ENCODE assay signal across 33 cellular contexts in genomic region chr14:87866116-87866515, GRCh38.
"Had no signal": no experiment of that assay in that cellular context is flagged by ENCODE, and none has a peak within 500 bp of the region (broad histone marks: within the 10 kb centered on the region; RNA-seq: fewer than 3 reads in every experiment).

No MANE protein-coding gene starts in this region.

- H3K9me3 ChIP-seq: adrenal gland, ascending aorta, breast epithelium, esophagus muscularis mucosa, gastrocnemius medialis had no signal

- H3K27me3 Mint-ChIP-seq: activated B cell treated with CpG ODN at 0.5 μM for 24 hours; activated T-helper 17 cell treated with anti-CD3 and anti-CD28 coated beads, Interleukin-2, amount 50 U/mL, for 72 hours; dendritic cell treated with granulocyte-macrophage colony-stimulating factor and Interleukin-4, amounts not matched to agents 40 ng/mL and 50 ng/mL, for 4 days had no signal

- H3K4me1 ChIP-seq: adrenal gland, ascending aorta, breast epithelium, esophagus muscularis mucosa, gastrocnemius medialis had no signal

- H3K27me3 ChIP-seq: adrenal gland, ascending aorta, breast epithelium, cardiac muscle cell, dorsolateral prefrontal cortex, esophagus muscularis mucosa, foreskin keratinocyte, gastrocnemius medialis had no signal

- H3K4me3 Mint-ChIP-seq: activated B cell treated with CpG ODN at 0.5 μM for 24 hours; activated CD8-positive, alpha-beta T cell treated with anti-CD3 and anti-CD28 coated beads for 36 hours; activated naive CD4-positive, alpha-beta T cell treated with anti-CD3 and anti-CD28 coated beads for 36 hours; activated naive CD4-positive, alpha-beta T cell treated with anti-CD3 and anti-CD28 coated beads, Interleukin-2, amount 50 U/mL, for 24 hours; activated naive CD8-positive, alpha-beta T cell treated with anti-CD3 and anti-CD28 coated beads for 36 hours; activated naive CD8-positive, alpha-beta T cell treated with anti-CD3 and anti-CD28 coated beads, Interleukin-2, amount 50 U/mL, for 24 hours; activated T-cell treated with anti-CD3 and anti-CD28 coated beads, Interleukin-2, amount 50 U/mL, for 4 hours; activated T-helper 17 cell treated with anti-CD3 and anti-CD28 coated beads, Interleukin-2, amount 50 U/mL, for 72 hours; brain; central memory CD8-positive, alpha-beta T cell; dendritic cell treated with granulocyte-macrophage colony-stimulating factor and Interleukin-4, amounts not matched to agents 40 ng/mL and 50 ng/mL, for 4 days; endodermal cell; T-helper 17 cell; T-helper 2 cell treated with Interferon-gamma antibody and Interleukin-4, amounts not matched to agents 5 μg/mL and 100 μg/mL, for 36 hours had no signal

- H3K27ac Mint-ChIP-seq: activated B cell treated with CpG ODN at 0.5 μM for 24 hours; activated CD8-positive, alpha-beta T cell treated with anti-CD3 and anti-CD28 coated beads for 36 hours; activated naive CD4-positive, alpha-beta T cell treated with anti-CD3 and anti-CD28 coated beads for 36 hours; activated naive CD4-positive, alpha-beta T cell treated with anti-CD3 and anti-CD28 coated beads, Interleukin-2, amount 50 U/mL, for 24 hours; activated naive CD8-positive, alpha-beta T cell treated with anti-CD3 and anti-CD28 coated beads for 36 hours; activated naive CD8-positive, alpha-beta T cell treated with anti-CD3 and anti-CD28 coated beads, Interleukin-2, amount 50 U/mL, for 24 hours; activated T-helper 17 cell treated with anti-CD3 and anti-CD28 coated beads, Interleukin-2, amount 50 U/mL, for 72 hours; brain; dendritic cell treated with granulocyte-macrophage colony-stimulating factor and Interleukin-4, amounts not matched to agents 40 ng/mL and 50 ng/mL, for 4 days; endodermal cell; T-helper 17 cell; T-helper 2 cell treated with Interferon-gamma antibody and Interleukin-4, amounts not matched to agents 5 μg/mL and 100 μg/mL, for 36 hours had no signal

- H3K4me1 Mint-ChIP-seq: activated B cell treated with CpG ODN at 0.5 μM for 24 hours; activated naive CD4-positive, alpha-beta T cell treated with anti-CD3 and anti-CD28 coated beads, Interleukin-2, amount 50 U/mL, for 24 hours; activated T-helper 17 cell treated with anti-CD3 and anti-CD28 coated beads, Interleukin-2, amount 50 U/mL, for 72 hours; brain; central memory CD8-positive, alpha-beta T cell; T-helper 17 cell had no signal

- H3K9me3 Mint-ChIP-seq: activated B cell treated with CpG ODN at 0.5 μM for 24 hours; activated CD8-positive, alpha-beta T cell treated with anti-CD3 and anti-CD28 coated beads for 36 hours; activated naive CD4-positive, alpha-beta T cell treated with anti-CD3 and anti-CD28 coated beads for 36 hours; activated naive CD4-positive, alpha-beta T cell treated with anti-CD3 and anti-CD28 coated beads, Interleukin-2, amount 50 U/mL, for 24 hours; activated naive CD8-positive, alpha-beta T cell treated with anti-CD3 and anti-CD28 coated beads, Interleukin-2, amount 50 U/mL, for 24 hours; activated T-cell treated with anti-CD3 and anti-CD28 coated beads, Interleukin-2, amount 50 U/mL, for 4 hours; activated T-helper 17 cell treated with anti-CD3 and anti-CD28 coated beads, Interleukin-2, amount 50 U/mL, for 72 hours; brain; central memory CD8-positive, alpha-beta T cell; dendritic cell treated with granulocyte-macrophage colony-stimulating factor and Interleukin-4, amounts not matched to agents 40 ng/mL and 50 ng/mL, for 4 days; T-helper 2 cell treated with Interferon-gamma antibody and Interleukin-4, amounts not matched to agents 5 μg/mL and 100 μg/mL, for 36 hours had no signal

- H3K36me3 Mint-ChIP-seq: activated naive CD4-positive, alpha-beta T cell treated with anti-CD3 and anti-CD28 coated beads, Interleukin-2, amount 50 U/mL, for 24 hours; activated naive CD8-positive, alpha-beta T cell treated with anti-CD3 and anti-CD28 coated beads for 36 hours; brain had no signal

- H3K27ac ChIP-seq: adrenal gland, ascending aorta, breast epithelium, cardiac muscle cell, coronary artery, esophagus muscularis mucosa, foreskin keratinocyte, gastrocnemius medialis, WERI-Rb-1 had no signal

- DNase-seq: activated B cell treated with CpG ODN at 0.5 μM for 24 hours; activated CD4-positive, alpha-beta T cell treated with anti-CD3 and anti-CD28 coated beads for 48 hours; activated CD4-positive, alpha-beta T cell treated with anti-CD3 and anti-CD28 coated beads, Interleukin-2, amount 50 U/mL, for 1 hour; activated CD4-positive, alpha-beta T cell treated with anti-CD3 and anti-CD28 coated beads, Interleukin-2, amount 50 U/mL, for 48 hours; activated CD8-positive, alpha-beta memory T cell treated with anti-CD3 and anti-CD28 coated beads for 24 hours; activated CD8-positive, alpha-beta T cell treated with anti-CD3 and anti-CD28 coated beads for 36 hours; activated effector memory CD4-positive, alpha-beta T cell treated with anti-CD3 and anti-CD28 coated beads, Interleukin-2, amount 50 U/mL, for 16 hours; activated naive CD4-positive, alpha-beta T cell treated with anti-CD3 and anti-CD28 coated beads for 36 hours; activated naive CD8-positive, alpha-beta T cell treated with anti-CD3 and anti-CD28 coated beads for 36 hours; activated naive CD8-positive, alpha-beta T cell treated with anti-CD3 and anti-CD28 coated beads, Interleukin-2, amount 50 U/mL, for 24 hours; activated T-cell treated with anti-CD3 and anti-CD28 coated beads, Interleukin-2, amount 50 U/mL, for 4 hours; adrenal gland; dorsolateral prefrontal cortex; effector memory CD4-positive, alpha-beta T cell; endodermal cell; erythroblast; foreskin keratinocyte; gastrocnemius medialis; T-helper 1 cell; T-helper 17 cell; T1000; WERI-Rb-1 had no signal

- H3K4me3 ChIP-seq: adrenal gland, ascending aorta, breast epithelium, cardiac muscle cell, coronary artery, dorsolateral prefrontal cortex, esophagus muscularis mucosa, gastrocnemius medialis had no signal

- H3K36me3 ChIP-seq: adrenal gland, ascending aorta, breast epithelium, cardiac muscle cell, esophagus muscularis mucosa, gastrocnemius medialis, WERI-Rb-1 had no signal
